ENCODE assay signal across 9 cellular contexts in the genomic region with DNA sequence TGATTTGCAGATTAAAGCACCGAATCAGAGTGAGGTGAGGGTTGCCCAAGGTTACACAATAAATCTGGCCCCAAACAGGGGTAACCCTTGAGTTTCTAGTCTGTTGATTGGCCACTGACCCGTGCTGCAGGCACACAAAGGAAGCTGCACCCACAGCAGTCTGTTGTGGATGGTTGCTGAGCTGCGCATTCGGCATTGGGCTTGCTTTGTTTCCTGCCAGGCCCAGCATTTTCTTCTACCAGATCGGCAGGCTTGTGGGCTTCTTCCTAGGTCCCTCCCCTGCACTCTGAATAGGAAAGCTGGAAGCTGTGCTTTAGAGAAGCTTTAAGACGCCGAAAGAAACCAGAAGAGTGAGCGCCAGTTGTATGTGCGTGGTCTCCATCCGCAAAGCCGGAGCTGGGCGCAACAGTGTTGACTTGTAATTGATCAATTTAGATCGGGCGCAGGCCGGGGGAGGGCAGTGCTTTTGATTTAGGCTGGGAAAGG. TPM values are rescaled to one million over a fixed set of nuclear protein-coding genes. Genes with fewer than 3 reads are reported as not detected.
DNase-seq lines count a peak whose midpoint lies in the region; ATAC-seq lines count a peak whose summit lies in the region.
"Had no signal": no experiment of that assay in that cellular context is flagged by ENCODE, and none has a peak within 500 bp of the region (broad histone marks: within the 10 kb centered on the region; RNA-seq: fewer than 3 reads in every experiment).

No MANE protein-coding gene starts in this region.

- H3K27ac ChIP-seq in mesenchymal stem cell (ENCODE audit: low read length, poor library complexity, severe bottlenecking) (peak overlapping the region; percentile 84), aorta (ENCODE audit: low read depth in 1 of 2, low read length in 2 of 2) (no peak overlapping the region)

- peak; percentile 61 for ATAC-seq in Right ventricle myocardium inferior
- ATAC-seq in aorta (ENCODE audit: low FRiP score), result peak; percentile 45
- ATAC-seq in HG02885 (IDR thresholded peaks at IDR 0.05; ENCODE audit: poor library complexity, unreplicated experiment), result no peak

- H3K36me3 ChIP-seq in endocrine pancreas (ENCODE audit: control insufficient read depth, insufficient read depth, low read length), result no peaks in the 10 kb centered on the region
- peaks cover 3 to 7% of the 10 kb centered on the region in 2 experiments for H3K36me3 ChIP-seq in mesenchymal stem cell (ENCODE audit: control insufficient read depth in 1 of 2, insufficient read depth in 2 of 2, low read depth in 1 of 2, low read length in 2 of 2)
- H3K36me3 ChIP-seq in aorta (ENCODE audit: control insufficient read depth in 1 of 2, insufficient read depth in 2 of 2, low read length in 1 of 2), result no peaks in the 10 kb centered on the region

- peaks cover 10% of the 10 kb centered on the region for H3K4me1 ChIP-seq in endocrine pancreas (ENCODE audit: control insufficient read depth, insufficient read depth, low read length)
- peaks cover 12% of the 10 kb centered on the region for H3K4me1 ChIP-seq in mesenchymal stem cell (ENCODE audit: control insufficient read depth, insufficient read depth, low read depth, low read length)
- H3K4me1 ChIP-seq in aorta (ENCODE audit: control insufficient read depth in 1 of 2, insufficient read depth in 2 of 2, low read length in 2 of 2), result no peaks in the 10 kb centered on the region

- H2BK12ac ChIP-seq in mesenchymal stem cell (ENCODE audit: low read length in 2 of 2), result no peak overlapping the region

- H3K23ac ChIP-seq in mesenchymal stem cell (ENCODE audit: low read length in 2 of 2), result no peak overlapping the region

- H3K9ac ChIP-seq in endocrine pancreas (ENCODE audit: control insufficient read depth, insufficient read depth, low read length), result no peak overlapping the region
- peak overlapping the region; percentile 66 for H3K9ac ChIP-seq in mesenchymal stem cell (ENCODE audit: low read length)

- no peak overlapping the region for H2AFZ ChIP-seq in mesenchymal stem cell (ENCODE audit: low read depth, low read length)

- peaks cover 30% of the 10 kb centered on the region for H3K79me1 ChIP-seq in mesenchymal stem cell (replicated peaks; ENCODE audit: low read length, poor library complexity, severe bottlenecking)

- peak overlapping the region; percentile 63 for H3K4me2 ChIP-seq in mesenchymal stem cell (ENCODE audit: low read length, poor library complexity, severe bottlenecking)

- H3K9me3 ChIP-seq in endocrine pancreas (ENCODE audit: control insufficient read depth, low read length) (no peaks in the 10 kb centered on the region), mesenchymal stem cell (ENCODE audit: control insufficient read depth, low read length) (no peaks in the 10 kb centered on the region), aorta (ENCODE audit: control insufficient read depth, low read length) (no peaks in the 10 kb centered on the region)

- H3K27me3 ChIP-seq in endocrine pancreas (ENCODE audit: control insufficient read depth, insufficient read depth, low read length) (no peaks in the 10 kb centered on the region), mesenchymal stem cell (ENCODE audit: control insufficient read depth in 1 of 2, insufficient read depth in 1 of 2, low read length in 2 of 2) (no peaks in the 10 kb centered on the region), aorta (ENCODE audit: control insufficient read depth in 1 of 2, insufficient read depth in 2 of 2, low read length in 1 of 2) (no peaks in the 10 kb centered on the region)

- H4K91ac ChIP-seq in mesenchymal stem cell (ENCODE audit: low read length), result peak overlapping the region; percentile 3

- H2AK5ac ChIP-seq in mesenchymal stem cell (ENCODE audit: low read length, severe bottlenecking), result peak overlapping the region; percentile 9

- H3K14ac ChIP-seq in mesenchymal stem cell (ENCODE audit: low read length in 2 of 2), result no peak overlapping the region

- no peak overlapping the region for H2BK120ac ChIP-seq in mesenchymal stem cell (ENCODE audit: low read depth, low read length)

- peak overlapping the region; percentile 21 for H4K8ac ChIP-seq in mesenchymal stem cell (ENCODE audit: low read length)

- DNase-seq in Right ventricle myocardium inferior (ENCODE audit: missing footprints) (peak; percentile 77), cardiac septum (ENCODE audit: low spot score) (no peak), mesenchymal stem cell (peak; percentile 45), aorta (peak in 1 of 2 donors; percentile 68), cerebellum (ENCODE audit: low spot score) (no peak), activated T-cell treated with anti-CD3 and anti-CD28 coated beads for 4 hours (no peak)
- DNase-seq: NCI-H1694 had no signal

- no peak overlapping the region for H2BK15ac ChIP-seq in mesenchymal stem cell (ENCODE audit: low read depth, poor library complexity, severe bottlenecking)

- WGBS in mesenchymal stem cell, result 64% methylated on average over 15 of the region's 15 CpGs
- 60 to 61% methylated on average over 15 of the region's 15 CpGs for WGBS in aorta, 2 donors

- H3K18ac ChIP-seq in mesenchymal stem cell (ENCODE audit: low read depth in 1 of 2, low read length in 2 of 2), result peak overlapping the region; percentile 71 to 91

- no peak overlapping the region for H2BK5ac ChIP-seq in mesenchymal stem cell (ENCODE audit: low read depth, low read length, poor library complexity, severe bottlenecking)

- H3K4me3 ChIP-seq in endocrine pancreas (ENCODE audit: control insufficient read depth, insufficient read depth, low read length) (peak overlapping the region; percentile 14), mesenchymal stem cell (ENCODE audit: insufficient read depth in 1 of 2, low read depth in 1 of 2, low read length in 2 of 2) (peak overlapping the region in 1 of 2 experiments; percentile 58), aorta (ENCODE audit: low read length in 2 of 2) (no peak overlapping the region)

- H3K4ac ChIP-seq in mesenchymal stem cell (ENCODE audit: low read depth in 1 of 2, low read length in 2 of 2), result peak overlapping the region in 1 of 2 experiments; percentile 40

- intact Hi-C loops in Right ventricle myocardium inferior (cut with DNase I) (no loop called here), cardiac septum (cut with DNase I) (no loop called here), aorta (cut with DNase I) (no loop called here)

RNA-seq across cellular contexts. Expression of gene B3GNT5, which starts 12.1 kb away (rescaled TPM):
- total RNA-seq in Right ventricle myocardium inferior, result 2.0 TPM
- total RNA-seq in cardiac septum, result 3.2 TPM
- polyA plus RNA-seq in mesenchymal stem cell (2013, experiment 1 of 2), result 10.6 TPM
- polyA plus RNA-seq in mesenchymal stem cell (2013, experiment 2 of 2), result 10.8 TPM
- 10 to 100 TPM in 1 of 2 donors, 1 to 10 TPM in 1; 9.2 to 10.0 TPM for total RNA-seq in aorta
- polyA plus RNA-seq in aorta, result 10 to 100 TPM in 1 of 2 donors, 1 to 10 TPM in 1; 1.6 to 12.5 TPM
- total RNA-seq in cerebellum, result 19.9 TPM

Comparison
In these comparisons a context has a peak if more than half of its experiments do, and no peak if none do; other contexts are left out.
1. DNase-seq: peak in Right ventricle myocardium inferior (single experiment) and mesenchymal stem cell (single experiment); none in cardiac septum (single experiment), cerebellum (single experiment) and activated T-cell treated with anti-CD3 and anti-CD28 coated beads for 4 hours (single experiment).